ENCODE assay signal across 17 cellular contexts in genomic region chr13:111359237-111359915, GRCh38.
A peak's percentile ranks its signal among the peaks of the same experiment; 100 is the strongest.
DNase-seq lines count a peak whose midpoint lies in the region; ATAC-seq and TF ChIP-seq lines count a peak whose summit lies in the region.
"Had no signal": no experiment of that assay in that cellular context is flagged by ENCODE, and none has a peak within 500 bp of the region (broad histone marks: within the 10 kb centered on the region; RNA-seq: fewer than 3 reads in every experiment).

No MANE protein-coding gene starts in this region.

- ATAC-seq in HG02981 (IDR thresholded peaks at IDR 0.05; ENCODE audit: unreplicated experiment): no peak

- H3K9me3 ChIP-seq in NT2/D1 (ENCODE audit: insufficient read depth, low read length): no peaks in the 10 kb centered on the region
- H3K9me3 ChIP-seq: spleen, tibial nerve had no signal

- DNase-seq in GM03348 (ENCODE audit: low spot score): peak; percentile 6
- peak; percentile 92 for DNase-seq in NT2/D1 (ENCODE audit: low read depth, low spot score)
- peak; percentile 23 to 58 for DNase-seq in foreskin fibroblast
- peak; percentile 32 for DNase-seq in retina
- no peak for DNase-seq in central memory CD4-positive, alpha-beta T cell
- DNase-seq in D341Med (ENCODE audit: low spot score): no peak
- DNase-seq in activated gamma-delta T cell (lab: John Stamatoyannopoulos, UW): no peak
- DNase-seq: activated CD4-positive, alpha-beta T cell treated with anti-CD3 and anti-CD28 coated beads for 4 hours; activated CD8-positive, alpha-beta memory T cell treated with anti-CD3 and anti-CD28 coated beads, Interleukin-2, amount 50 U/mL, for 4 hours; activated naive CD4-positive, alpha-beta T cell treated with anti-CD3 and anti-CD28 coated beads, Interleukin-2, amount 50 U/mL, for 16 hours; DMS 273 treated with DMSO at 0.1 percent for 48 hours; NCI-H2029 treated with DMSO at 0.1 percent for 48 hours; NCI-H526 treated with DMSO at 0.1 percent for 48 hours; OCI-M1; spleen had no signal

- H3K4me3 ChIP-seq in NT2/D1 (ENCODE audit: insufficient read length, low read depth) (no peak overlapping the region), foreskin fibroblast (ENCODE audit: low read depth in 1 of 2, low read length in 2 of 2) (no peak overlapping the region)
- H3K4me3 ChIP-seq: spleen, tibial nerve had no signal

- no peaks in the 10 kb centered on the region for H3K36me3 ChIP-seq in NT2/D1 (ENCODE audit: insufficient read depth, insufficient read length, low read length)
- H3K36me3 ChIP-seq: spleen, tibial nerve had no signal

- H3K27me3 ChIP-seq in NT2/D1 (ENCODE audit: insufficient read depth, insufficient read length): no peaks in the 10 kb centered on the region
- H3K27me3 ChIP-seq: tibial nerve had no signal

- TF ChIP-seq CTCF in foreskin fibroblast (IDR thresholded peaks at IDR 0.05; ENCODE audit: low read depth, low read length): no peak

- peaks cover 3% of the 10 kb centered on the region for H3K4me1 ChIP-seq in NT2/D1 (ENCODE audit: insufficient read depth, insufficient read length)
- H3K4me1 ChIP-seq: spleen, tibial nerve had no signal

- H3K9ac ChIP-seq in NT2/D1 (ENCODE audit: insufficient read length, low read depth): no peak overlapping the region

Comparison
In these comparisons a context has a peak if more than half of its experiments do, and no peak if none do; other contexts are left out.
1. DNase-seq: peak in GM03348 (single experiment), NT2/D1 (single experiment), foreskin fibroblast (2 of 2) and retina (single experiment); none in central memory CD4-positive, alpha-beta T cell (single experiment), D341Med (single experiment) and activated gamma-delta T cell (single experiment).